Comparison of ENCODE assay signal across 29 cellular contexts in the genomic region with DNA sequence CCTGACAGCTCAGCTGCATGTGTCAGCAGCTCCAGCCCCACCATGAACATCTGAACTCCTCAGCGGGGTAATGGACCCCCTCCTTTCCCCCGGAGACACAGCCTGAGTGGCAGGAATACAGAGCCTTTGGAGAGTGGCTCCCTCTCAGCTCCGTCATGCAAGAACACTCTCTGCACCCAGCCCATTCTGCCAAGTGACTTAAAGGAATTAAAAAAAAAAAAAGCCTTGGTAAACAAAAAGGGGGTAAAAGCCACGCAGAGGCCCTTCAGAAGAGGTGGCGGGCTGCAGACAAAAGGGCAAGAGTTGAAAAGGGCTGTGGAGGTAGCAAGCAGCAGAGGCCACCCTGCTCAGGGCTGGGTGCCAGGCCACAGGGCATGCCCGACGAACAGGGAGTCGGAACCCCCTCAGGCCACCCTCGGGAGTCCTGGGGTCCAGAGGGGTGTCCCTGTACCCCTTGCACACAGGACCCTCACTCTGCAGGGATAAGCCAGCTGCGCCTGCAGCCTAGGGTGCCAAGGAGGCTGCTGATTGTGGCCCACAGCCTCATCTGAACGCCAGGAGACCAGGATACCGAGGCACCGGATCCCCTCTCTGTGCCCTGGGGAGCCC.
DNase-seq lines count a peak whose midpoint lies in the region; ATAC-seq and TF ChIP-seq lines count a peak whose summit lies in the region.
"Had no signal": no experiment of that assay in that cellular context is flagged by ENCODE, and none has a peak within 500 bp of the region (broad histone marks: within the 10 kb centered on the region; RNA-seq: fewer than 3 reads in every experiment).

No MANE protein-coding gene starts in this region.

- H3K4me1 ChIP-seq in right cardiac atrium (ENCODE audit: control insufficient read depth, insufficient read depth, low read length): no peaks in the 10 kb centered on the region
- H3K4me1 ChIP-seq in left ventricle myocardium inferior: peaks cover 5% of the 10 kb centered on the region
- H3K4me1 ChIP-seq: Caco-2, transverse colon had no signal

- DNase-seq in right cardiac atrium (peak in 2 of 3 donors; percentile 25 to 36), left ventricle myocardium inferior (no peak), nephron progenitor cell (no peak), GM19238 (ENCODE audit: insufficient read length, low spot score) (no peak), HuH-7 (ENCODE audit: low spot score) (no peak)
- no peak for DNase-seq in stimulated activated CD4-positive, alpha-beta T cell treated with anti-CD3 and anti-CD28 coated beads, Interleukin-12 subunit alpha, Interleukin-12 subunit beta, amount 100 ng/mL, for 4 hours
- DNase-seq: activated CD4-positive, CD25-positive, alpha-beta regulatory T cell treated with anti-CD3 and anti-CD28 coated beads, Interleukin-2, amount 50 U/mL, for 72 hours; activated CD8-positive, alpha-beta T cell treated with anti-CD3 and anti-CD28 coated beads for 36 hours; anterior cingulate cortex; Caco-2; DND-41; hippocampal formation; NCI-H146; NCI-H345; NCI-H774; occipital lobe; SK-N-SH; small intestine; stimulated activated CD4-positive, alpha-beta T cell treated with anti-CD3 and anti-CD28 coated beads, Interleukin-1b, Interleukin-23, amount 100 ng/mL, for 48 hours; stimulated activated CD8-positive, alpha-beta memory T cell treated with anti-CD3 and anti-CD28 coated beads, Interleukin-4, amount 100 ng/mL, for 48 hours; stimulated activated naive CD8-positive, alpha-beta T cell treated with anti-CD3 and anti-CD28 coated beads, Interleukin-15, amount 100 ng/mL, for 72 hours; transverse colon had no signal

- no peak overlapping the region for H3K27ac ChIP-seq in right cardiac atrium (ENCODE audit: low read length)
- H3K27ac ChIP-seq in left ventricle myocardium inferior (replicated peaks): no peak overlapping the region
- H3K27ac ChIP-seq in angular gyrus (ENCODE audit: low read depth, low read length): peak overlapping the region; percentile 1
- H3K27ac ChIP-seq: gastroesophageal sphincter, transverse colon had no signal

- no peak for ATAC-seq in right cardiac atrium
- ATAC-seq: activated CD8-positive, alpha-beta T cell treated with anti-CD3 and anti-CD28 coated beads for 36 hours; gastroesophageal sphincter; left lobe of liver; stimulated activated naive CD8-positive, alpha-beta T cell treated with anti-CD3 and anti-CD28 coated beads, Interleukin-15, amount 100 ng/mL, for 72 hours had no signal

- no peaks in the 10 kb centered on the region for H3K36me3 ChIP-seq in left ventricle myocardium inferior
- H3K36me3 ChIP-seq: gastroesophageal sphincter, transverse colon had no signal

- peaks cover 35% of the 10 kb centered on the region for H3K27me3 Mint-ChIP-seq in nephron progenitor cell (ENCODE audit: low read depth, poor library complexity)
- H3K27me3 Mint-ChIP-seq: activated CD8-positive, alpha-beta T cell treated with anti-CD3 and anti-CD28 coated beads for 36 hours; activated naive CD4-positive, alpha-beta T cell treated with anti-CD3 and anti-CD28 coated beads, Interleukin-2, amount 50 U/mL, for 24 hours; stimulated activated naive CD8-positive, alpha-beta T cell treated with anti-CD3 and anti-CD28 coated beads, Interleukin-15, amount 100 ng/mL, for 72 hours had no signal

- no peaks in the 10 kb centered on the region for H3K36me3 Mint-ChIP-seq in nephron progenitor cell (ENCODE audit: low read depth)
- H3K36me3 Mint-ChIP-seq: activated naive CD4-positive, alpha-beta T cell treated with anti-CD3 and anti-CD28 coated beads, Interleukin-2, amount 50 U/mL, for 24 hours had no signal

- peak overlapping the region; percentile 59 for H3K27ac Mint-ChIP-seq in nephron progenitor cell
- H3K27ac Mint-ChIP-seq: activated CD8-positive, alpha-beta T cell treated with anti-CD3 and anti-CD28 coated beads for 36 hours; activated naive CD4-positive, alpha-beta T cell treated with anti-CD3 and anti-CD28 coated beads, Interleukin-2, amount 50 U/mL, for 24 hours; activated T-helper 2 cell treated with anti-CD3 and anti-CD28 coated beads, Interferon-gamma antibody, Interleukin-2, Interleukin-4, amounts not matched to agents 10 μg/mL and 5 μg/mL and 100 μg/mL, durations not matched to agents 14 hours and 24 hours and 36 hours; dendritic cell treated with granulocyte-macrophage colony-stimulating factor and Interleukin-4, amounts not matched to agents 40 ng/mL and 50 ng/mL, for 4 days; stimulated activated naive CD8-positive, alpha-beta T cell treated with anti-CD3 and anti-CD28 coated beads, Interleukin-15, amount 100 ng/mL, for 72 hours; T-helper 1 cell treated with Interleukin-12 subunit alpha and Interleukin-12 subunit beta and Interleukin-4 antibody, amounts not matched to agents 30 μg/mL and 1 μg/mL, for 36 hours had no signal

- intact Hi-C loops in right cardiac atrium (cut with DNase I) (no loop called here), left ventricle myocardium inferior (cut with micrococcal nuclease) (no loop called here)

- TF ChIP-seq CTCF in left ventricle myocardium inferior (IDR thresholded peaks at IDR 0.05; ENCODE audit: borderline replicate concordance) (no peak), nephron progenitor cell (IDR thresholded peaks at IDR 0.05) (no peak)

- H3K9me3 Mint-ChIP-seq in nephron progenitor cell: no peaks in the 10 kb centered on the region
- H3K9me3 Mint-ChIP-seq: activated CD8-positive, alpha-beta T cell treated with anti-CD3 and anti-CD28 coated beads for 36 hours; activated naive CD4-positive, alpha-beta T cell treated with anti-CD3 and anti-CD28 coated beads, Interleukin-2, amount 50 U/mL, for 24 hours; activated T-helper 2 cell treated with anti-CD3 and anti-CD28 coated beads, Interferon-gamma antibody, Interleukin-2, Interleukin-4, amounts not matched to agents 10 μg/mL and 5 μg/mL and 100 μg/mL, durations not matched to agents 14 hours and 24 hours and 36 hours; dendritic cell treated with granulocyte-macrophage colony-stimulating factor and Interleukin-4, amounts not matched to agents 40 ng/mL and 50 ng/mL, for 4 days; stimulated activated naive CD8-positive, alpha-beta T cell treated with anti-CD3 and anti-CD28 coated beads, Interleukin-15, amount 100 ng/mL, for 72 hours; T-helper 1 cell treated with Interleukin-12 subunit alpha and Interleukin-12 subunit beta and Interleukin-4 antibody, amounts not matched to agents 30 μg/mL and 1 μg/mL, for 36 hours had no signal

- no peak overlapping the region for H3K4me3 Mint-ChIP-seq in nephron progenitor cell
- H3K4me3 Mint-ChIP-seq: activated CD8-positive, alpha-beta T cell treated with anti-CD3 and anti-CD28 coated beads for 36 hours; activated naive CD4-positive, alpha-beta T cell treated with anti-CD3 and anti-CD28 coated beads, Interleukin-2, amount 50 U/mL, for 24 hours; dendritic cell treated with granulocyte-macrophage colony-stimulating factor and Interleukin-4, amounts not matched to agents 40 ng/mL and 50 ng/mL, for 4 days; stimulated activated naive CD8-positive, alpha-beta T cell treated with anti-CD3 and anti-CD28 coated beads, Interleukin-15, amount 100 ng/mL, for 72 hours; T-helper 1 cell treated with Interleukin-12 subunit alpha and Interleukin-12 subunit beta and Interleukin-4 antibody, amounts not matched to agents 30 μg/mL and 1 μg/mL, for 36 hours had no signal

- 84% methylated on average over 13 of the region's 13 CpGs for WGBS in right cardiac atrium

- H3K4me1 Mint-ChIP-seq in nephron progenitor cell: peaks cover 48% of the 10 kb centered on the region
- H3K4me1 Mint-ChIP-seq: activated naive CD4-positive, alpha-beta T cell treated with anti-CD3 and anti-CD28 coated beads, Interleukin-2, amount 50 U/mL, for 24 hours; stimulated activated naive CD8-positive, alpha-beta T cell treated with anti-CD3 and anti-CD28 coated beads, Interleukin-15, amount 100 ng/mL, for 72 hours had no signal

- H3K9me3 ChIP-seq in right cardiac atrium (ENCODE audit: control insufficient read depth, low read length): no peaks in the 10 kb centered on the region
- no peaks in the 10 kb centered on the region for H3K9me3 ChIP-seq in left ventricle myocardium inferior (replicated peaks)
- H3K9me3 ChIP-seq: Caco-2, gastroesophageal sphincter, SK-N-SH, transverse colon had no signal

- H3K27me3 ChIP-seq in right cardiac atrium (ENCODE audit: control insufficient read depth, insufficient read depth) (no peaks in the 10 kb centered on the region), left ventricle myocardium inferior (ENCODE audit: low read depth) (no peaks in the 10 kb centered on the region)
- H3K27me3 ChIP-seq: gastroesophageal sphincter, transverse colon had no signal

- H3K4me3 ChIP-seq in right cardiac atrium (ENCODE audit: low read length): no peak overlapping the region
- H3K4me3 ChIP-seq in left ventricle myocardium inferior: no peak overlapping the region
- H3K4me3 ChIP-seq: gastroesophageal sphincter, transverse colon had no signal

Comparison
In these comparisons a context has a peak if more than half of its experiments do, and no peak if none do; other contexts are left out.
1. DNase-seq: peak in right cardiac atrium (2 of 3); none in left ventricle myocardium inferior (single experiment), nephron progenitor cell (single experiment), GM19238 (single experiment), HuH-7 (single experiment) and stimulated activated CD4-positive, alpha-beta T cell treated with anti-CD3 and anti-CD28 coated beads, Interleukin-12 subunit alpha, Interleukin-12 subunit beta, amount 100 ng/mL, for 4 hours (single experiment).